Comparison of ENCODE assay signal across 13 cellular contexts in genomic region chr3:169134194-169134593, GRCh38.
"Had no signal": no experiment of that assay in that cellular context is flagged by ENCODE, and none has a peak within 500 bp of the region (broad histone marks: within the 10 kb centered on the region; RNA-seq: fewer than 3 reads in every experiment).

No MANE protein-coding gene starts in this region.

- H3K27me3 ChIP-seq: brain microvascular endothelial cell, right atrium auricular region, transverse colon had no signal

- H3K4me3 ChIP-seq: right atrium auricular region, smooth muscle cell, transverse colon had no signal

- H3K4me1 Mint-ChIP-seq: activated naive CD4-positive, alpha-beta T cell treated with anti-CD3 and anti-CD28 coated beads, Interleukin-2, amount 50 U/mL, for 24 hours; naive B cell had no signal

- H3K27ac ChIP-seq: brain microvascular endothelial cell, parathyroid adenoma had no signal

- DNase-seq: activated CD4-positive, alpha-beta T cell treated with anti-CD3 and anti-CD28 coated beads, Interleukin-2, amount 50 U/mL, for 1 hour; brain microvascular endothelial cell; cerebellar nuclear complex; glutamatergic neuron; left ventricle myocardium superior; naive B cell; transverse colon had no signal

- H3K27ac Mint-ChIP-seq: activated naive CD4-positive, alpha-beta T cell treated with anti-CD3 and anti-CD28 coated beads, Interleukin-2, amount 50 U/mL, for 24 hours; activated T-helper 2 cell treated with anti-CD3 and anti-CD28 coated beads, Interferon-gamma antibody, Interleukin-2, Interleukin-4, amounts not matched to agents 10 μg/mL and 5 μg/mL and 100 μg/mL, durations not matched to agents 14 hours and 24 hours and 36 hours; dendritic cell treated with granulocyte-macrophage colony-stimulating factor and Interleukin-4, amounts not matched to agents 40 ng/mL and 50 ng/mL, for 4 days; naive B cell had no signal

- H3K9ac ChIP-seq: parathyroid adenoma had no signal

- H3K9me3 ChIP-seq: right atrium auricular region, transverse colon had no signal

- H3K4me2 ChIP-seq: smooth muscle cell had no signal

- H3K9me3 Mint-ChIP-seq: activated naive CD4-positive, alpha-beta T cell treated with anti-CD3 and anti-CD28 coated beads, Interleukin-2, amount 50 U/mL, for 24 hours; activated T-helper 2 cell treated with anti-CD3 and anti-CD28 coated beads, Interferon-gamma antibody, Interleukin-2, Interleukin-4, amounts not matched to agents 10 μg/mL and 5 μg/mL and 100 μg/mL, durations not matched to agents 14 hours and 24 hours and 36 hours; dendritic cell treated with granulocyte-macrophage colony-stimulating factor and Interleukin-4, amounts not matched to agents 40 ng/mL and 50 ng/mL, for 4 days; naive B cell had no signal

- H3K36me3 Mint-ChIP-seq: activated naive CD4-positive, alpha-beta T cell treated with anti-CD3 and anti-CD28 coated beads, Interleukin-2, amount 50 U/mL, for 24 hours; naive B cell had no signal

- H3K4me1 ChIP-seq: parathyroid adenoma, right atrium auricular region had no signal

- ATAC-seq: left ventricle myocardium superior had no signal

- H3K36me3 ChIP-seq: right atrium auricular region, transverse colon had no signal

- H3K4me3 Mint-ChIP-seq: activated naive CD4-positive, alpha-beta T cell treated with anti-CD3 and anti-CD28 coated beads, Interleukin-2, amount 50 U/mL, for 24 hours; dendritic cell treated with granulocyte-macrophage colony-stimulating factor and Interleukin-4, amounts not matched to agents 40 ng/mL and 50 ng/mL, for 4 days; naive B cell had no signal

- H3K79me2 ChIP-seq: parathyroid adenoma had no signal

- H2AFZ ChIP-seq: parathyroid adenoma had no signal
